In genomic region chr4:5381981-5382441, GRCh38 we compare ENCODE assay signal across 20 cellular contexts.
A peak's percentile ranks its signal among the peaks of the same experiment; 100 is the strongest.
DNase-seq lines count a peak whose midpoint lies in the region; ATAC-seq, FAIRE-seq and TF ChIP-seq lines count a peak whose summit lies in the region.
"Had no signal": no experiment of that assay in that cellular context is flagged by ENCODE, and none has a peak within 500 bp of the region (broad histone marks: within the 10 kb centered on the region; RNA-seq: fewer than 3 reads in every experiment).

No MANE protein-coding gene starts in this region.

- DNase-seq in AG04449 (ENCODE audit: low read depth, low spot score): peak; percentile 63
- peak; percentile 13 for DNase-seq in HFFc6
- DNase-seq in astrocyte (ENCODE audit: low read depth): peak; percentile 51
- peak; percentile 72 for DNase-seq in iris pigment epithelial cell (ENCODE audit: low read depth)
- no peak for DNase-seq in NCI-H1092 treated with DMSO at 0.1 percent for 48 hours (lab: John Stamatoyannopoulos, UW)
- no peak for DNase-seq in SHP77 treated with DMSO at 0.1 percent for 48 hours (lab: John Stamatoyannopoulos, UW)
- DNase-seq in activated CD8-positive, alpha-beta memory T cell treated with anti-CD3 and anti-CD28 coated beads, Interleukin-2, amount 10 ng/mL, durations not matched to agents 7 days and 5 days: no peak
- DNase-seq in stimulated activated naive CD4-positive, alpha-beta T cell (lab: John Stamatoyannopoulos, UW): no peak
- DNase-seq: activated CD4-positive, alpha-beta T cell treated with anti-CD3 and anti-CD28 coated beads, Interleukin-2, amount 10 ng/mL, durations not matched to agents 7 days and 5 days; activated naive CD4-positive, alpha-beta T cell treated with Interleukin-2 at 50 U/mL for 16 hours; activated T-cell treated with anti-CD3 and anti-CD28 coated beads for 4 hours; Caco-2; NCI-H1092; NCI-H748 treated with DMSO at 0.1 percent for 48 hours; right cardiac atrium; substantia nigra; uterus had no signal

- H3K27me3 ChIP-seq in astrocyte (ENCODE audit: insufficient read depth, low read length): no peaks in the 10 kb centered on the region
- H3K27me3 ChIP-seq: uterus had no signal

- H3K4me1 ChIP-seq in astrocyte (ENCODE audit: insufficient read depth, low read length): peaks cover 18% of the 10 kb centered on the region
- H3K4me1 ChIP-seq: Caco-2, uterus had no signal

- H3K36me3 Mint-ChIP-seq in HFFc6 (ENCODE audit: low read depth): no peaks in the 10 kb centered on the region
- H3K36me3 Mint-ChIP-seq in astrocyte (ENCODE audit: low read depth, unreplicated experiment): peaks cover 3% of the 10 kb centered on the region
- H3K36me3 Mint-ChIP-seq in activated CD8-positive, alpha-beta memory T cell treated with anti-CD3 and anti-CD28 coated beads, Interleukin-2, amount 10 ng/mL, durations not matched to agents 7 days and 5 days: no peaks in the 10 kb centered on the region
- H3K36me3 Mint-ChIP-seq: brain, mesothelial cell of epicardium had no signal

- H3K27ac Mint-ChIP-seq in HFFc6: peak overlapping the region; percentile 60; the same call in 1 of the 2 replicates
- H3K27ac Mint-ChIP-seq in astrocyte (ENCODE audit: unreplicated experiment): no peak overlapping the region
- no peak overlapping the region for H3K27ac Mint-ChIP-seq in activated CD8-positive, alpha-beta memory T cell treated with anti-CD3 and anti-CD28 coated beads, Interleukin-2, amount 10 ng/mL, durations not matched to agents 7 days and 5 days
- H3K27ac Mint-ChIP-seq: activated CD4-positive, alpha-beta T cell treated with anti-CD3 and anti-CD28 coated beads, Interleukin-2, amount 10 ng/mL, durations not matched to agents 7 days and 5 days; mesothelial cell of epicardium had no signal

- peak overlapping the region; percentile 78 for H3K27ac ChIP-seq in astrocyte (ENCODE audit: low read depth, low read length)
- H3K27ac ChIP-seq: uterus had no signal

- TF ChIP-seq CTCF in AG04449 (IDR thresholded peaks at IDR 0.05; ENCODE audit: insufficient read depth, low read length, missing control alignments) (no peak), HFFc6 (IDR thresholded peaks at IDR 0.05) (no peak; the same call in 1 of the 2 replicates), astrocyte (IDR thresholded peaks at IDR 0.05; ENCODE audit: insufficient read depth, low read depth, low read length) (no peak)

- POLR2A ChIA-PET in AG04449 (lab: Yijun Ruan, JAX): interaction anchor here (0.5 to 0.9 kb wide), 2 partner anchors 16 to 1092 kb away, joined by 3 read pairs; partner anchors contain the start of gene LYAR

- FAIRE-seq in astrocyte (lab: Jason Lieb, UNC): peak; percentile 5

- no peaks in the 10 kb centered on the region for H3K79me2 ChIP-seq in astrocyte (ENCODE audit: insufficient read depth, low read length)

- peaks cover 4% of the 10 kb centered on the region for H3K27me3 Mint-ChIP-seq in HFFc6 (ENCODE audit: insufficient read depth)
- peaks cover 15% of the 10 kb centered on the region for H3K27me3 Mint-ChIP-seq in astrocyte (ENCODE audit: low read depth, unreplicated experiment)
- H3K27me3 Mint-ChIP-seq in activated CD8-positive, alpha-beta memory T cell treated with anti-CD3 and anti-CD28 coated beads, Interleukin-2, amount 10 ng/mL, durations not matched to agents 7 days and 5 days: no peaks in the 10 kb centered on the region
- H3K27me3 Mint-ChIP-seq: activated CD4-positive, alpha-beta T cell treated with anti-CD3 and anti-CD28 coated beads, Interleukin-2, amount 10 ng/mL, durations not matched to agents 7 days and 5 days; brain had no signal

- peak overlapping the region; percentile 36 for H3K4me2 ChIP-seq in astrocyte (ENCODE audit: low read length)

- H3K4me1 Mint-ChIP-seq in HFFc6 (ENCODE audit: low read depth) (peaks cover 25% of the 10 kb centered on the region), astrocyte (ENCODE audit: low read depth, unreplicated experiment) (peaks cover 4% of the 10 kb centered on the region)
- no peaks in the 10 kb centered on the region for H3K4me1 Mint-ChIP-seq in activated CD8-positive, alpha-beta memory T cell treated with anti-CD3 and anti-CD28 coated beads, Interleukin-2, amount 10 ng/mL, durations not matched to agents 7 days and 5 days
- H3K4me1 Mint-ChIP-seq: activated CD4-positive, alpha-beta T cell treated with anti-CD3 and anti-CD28 coated beads, Interleukin-2, amount 10 ng/mL, durations not matched to agents 7 days and 5 days; brain; mesothelial cell of epicardium had no signal

- H2AFZ ChIP-seq in astrocyte (ENCODE audit: low read depth, low read length): no peak overlapping the region

- H3K9me3 ChIP-seq in astrocyte (ENCODE audit: insufficient read depth, low read depth, low read length): no peaks in the 10 kb centered on the region
- H3K9me3 ChIP-seq: Caco-2, uterus had no signal

- ATAC-seq in activated CD8-positive, alpha-beta memory T cell treated with anti-CD3 and anti-CD28 coated beads, Interleukin-2, amount 10 ng/mL, durations not matched to agents 7 days and 5 days: no peak
- ATAC-seq: right cardiac atrium, SK-N-SH treated with all-trans-retinoic acid at 6 μM for 48 hours had no signal

- H3K4me3 Mint-ChIP-seq in HFFc6 (peak overlapping the region; percentile 10; the same call in 1 of the 2 replicates), astrocyte (ENCODE audit: unreplicated experiment) (no peak overlapping the region)
- no peak overlapping the region for H3K4me3 Mint-ChIP-seq in activated CD8-positive, alpha-beta memory T cell treated with anti-CD3 and anti-CD28 coated beads, Interleukin-2, amount 10 ng/mL, durations not matched to agents 7 days and 5 days
- H3K4me3 Mint-ChIP-seq: activated CD4-positive, alpha-beta T cell treated with anti-CD3 and anti-CD28 coated beads, Interleukin-2, amount 10 ng/mL, durations not matched to agents 7 days and 5 days; brain; mesothelial cell of epicardium had no signal

- H4K20me1 ChIP-seq in astrocyte (ENCODE audit: insufficient read depth, low read length): no peaks in the 10 kb centered on the region

- H3K4me3 ChIP-seq in AG04449 (ENCODE audit: low read depth, low read length): no peak overlapping the region
- H3K4me3 ChIP-seq in astrocyte (ENCODE audit: insufficient read depth, low read depth, low read length): no peak overlapping the region
- H3K4me3 ChIP-seq: uterus had no signal

- CTCF ChIA-PET in AG04449 (lab: Yijun Ruan, JAX): interaction anchor here (4.9 kb wide), 1 partner anchor 18 kb away, joined by 14 read pairs; no protein-coding TSS in a partner anchor
- CTCF ChIA-PET in activated CD8-positive, alpha-beta memory T cell treated with anti-CD3 and anti-CD28 coated beads, Interleukin-2, amount 10 ng/mL, durations not matched to agents 7 days and 5 days (lab: Charles Lee): no interaction called here

- no peaks in the 10 kb centered on the region for H3K36me3 ChIP-seq in astrocyte (ENCODE audit: insufficient read depth, low read length)
- H3K36me3 ChIP-seq: uterus had no signal

- peak overlapping the region; percentile 58 for H3K9ac ChIP-seq in astrocyte (ENCODE audit: low read length)

- H3K9me3 Mint-ChIP-seq in HFFc6 (peaks cover 23% of the 10 kb centered on the region), astrocyte (ENCODE audit: unreplicated experiment) (peaks cover 3% of the 10 kb centered on the region)
- H3K9me3 Mint-ChIP-seq in activated CD8-positive, alpha-beta memory T cell treated with anti-CD3 and anti-CD28 coated beads, Interleukin-2, amount 10 ng/mL, durations not matched to agents 7 days and 5 days (ENCODE audit: low read depth): peaks cover 7% of the 10 kb centered on the region

Comparison
In these comparisons a context has a peak if more than half of its experiments do, and no peak if none do; other contexts are left out.
1. DNase-seq: peak in AG04449 (single experiment), HFFc6 (single experiment), astrocyte (single experiment) and iris pigment epithelial cell (single experiment); none in NCI-H1092 treated with DMSO at 0.1 percent for 48 hours (single experiment), SHP77 treated with DMSO at 0.1 percent for 48 hours (single experiment), activated CD8-positive, alpha-beta memory T cell treated with anti-CD3 and anti-CD28 coated beads, Interleukin-2, amount 10 ng/mL, durations not matched to agents 7 days and 5 days (single experiment) and stimulated activated naive CD4-positive, alpha-beta T cell (0 of 6).